Comparison of ENCODE assay signal across 8 cellular contexts in genomic region chr4:153634737-153635353, GRCh38. TPM values are rescaled to one million over a fixed set of nuclear protein-coding genes. Genes with fewer than 3 reads are reported as not detected.
DNase-seq lines count a peak whose midpoint lies in the region; ATAC-seq, FAIRE-seq and TF ChIP-seq lines count a peak whose summit lies in the region.

No MANE protein-coding gene starts in this region.

- no peak for FAIRE-seq in small intestine (lab: Jason Lieb, UNC)

- H3K4me3 ChIP-seq in GM12864 (ENCODE audit: low read depth, low read length), result no peak overlapping the region
- H3K4me3 ChIP-seq in small intestine (ENCODE audit: low read depth in 1 of 2, low read length in 2 of 2), result no peak overlapping the region

- H3K36me3 ChIP-seq in small intestine (ENCODE audit: control insufficient read depth in 2 of 2, insufficient read depth in 2 of 2, low read length in 2 of 2), result peaks cover 0 to 2% of the 10 kb centered on the region in 2 donors

- no peaks in the 10 kb centered on the region for H3K4me1 ChIP-seq in small intestine (ENCODE audit: control insufficient read depth in 2 of 2, insufficient read depth in 1 of 2, low read depth in 1 of 2, low read length in 1 of 2)

- H3K27ac ChIP-seq in 22Rv1 (no peak overlapping the region), small intestine (ENCODE audit: low read depth in 1 of 2, low read length in 1 of 2) (no peak overlapping the region)

- no peak for ATAC-seq in HG03442 (IDR thresholded peaks at IDR 0.05; ENCODE audit: unreplicated experiment)

- 87 to 91% (median 90%) methylated on average over 3 of the region's 3 CpGs for whole genome bisulfite sequencing in small intestine, 3 donors

- no peaks in the 10 kb centered on the region for H3K9me3 ChIP-seq in small intestine (ENCODE audit: control insufficient read depth, low read depth)

- no peak for DNase-seq in GM12864 (ENCODE audit: low read depth)
- DNase-seq in RKO (ENCODE audit: low spot score), result peak; percentile 52
- peak; percentile 45 for DNase-seq in fibroblast of peridontal ligament (ENCODE audit: extremely low read depth)
- peak; percentile 8 for DNase-seq in small intestine
- DNase-seq in NCI-H187 (lab: John Stamatoyannopoulos, UW), result no peak
- DNase-seq in NCI-H1436 (lab: John Stamatoyannopoulos, UW), result no peak

- TF ChIP-seq CTCF in 22Rv1 (IDR thresholded peaks at IDR 0.05) (peak; percentile 69), GM12864 (IDR thresholded peaks at IDR 0.05; ENCODE audit: low read depth, low read length, missing control alignments) (peak; percentile 54)

- H3K27me3 ChIP-seq in small intestine (ENCODE audit: control insufficient read depth in 2 of 2, insufficient read depth in 2 of 2, low read length in 2 of 2), result no peaks in the 10 kb centered on the region

RNA-seq across cellular contexts. Expression of gene TLR2, which starts 49.2 kb away (rescaled TPM):
- polyA plus RNA-seq in small intestine, result 1 to 10 TPM; 1.4 to 4.6 (median 1.6) TPM

Comparison
In these comparisons a context has a peak if more than half of its experiments do, and no peak if none do; other contexts are left out.
1. DNase-seq: peak in RKO (single experiment), fibroblast of peridontal ligament (single experiment) and small intestine (single experiment); none in GM12864 (single experiment), NCI-H187 (0 of 2) and NCI-H1436 (single experiment).